ENCODE assay signal across 13 cellular contexts in the genomic region with DNA sequence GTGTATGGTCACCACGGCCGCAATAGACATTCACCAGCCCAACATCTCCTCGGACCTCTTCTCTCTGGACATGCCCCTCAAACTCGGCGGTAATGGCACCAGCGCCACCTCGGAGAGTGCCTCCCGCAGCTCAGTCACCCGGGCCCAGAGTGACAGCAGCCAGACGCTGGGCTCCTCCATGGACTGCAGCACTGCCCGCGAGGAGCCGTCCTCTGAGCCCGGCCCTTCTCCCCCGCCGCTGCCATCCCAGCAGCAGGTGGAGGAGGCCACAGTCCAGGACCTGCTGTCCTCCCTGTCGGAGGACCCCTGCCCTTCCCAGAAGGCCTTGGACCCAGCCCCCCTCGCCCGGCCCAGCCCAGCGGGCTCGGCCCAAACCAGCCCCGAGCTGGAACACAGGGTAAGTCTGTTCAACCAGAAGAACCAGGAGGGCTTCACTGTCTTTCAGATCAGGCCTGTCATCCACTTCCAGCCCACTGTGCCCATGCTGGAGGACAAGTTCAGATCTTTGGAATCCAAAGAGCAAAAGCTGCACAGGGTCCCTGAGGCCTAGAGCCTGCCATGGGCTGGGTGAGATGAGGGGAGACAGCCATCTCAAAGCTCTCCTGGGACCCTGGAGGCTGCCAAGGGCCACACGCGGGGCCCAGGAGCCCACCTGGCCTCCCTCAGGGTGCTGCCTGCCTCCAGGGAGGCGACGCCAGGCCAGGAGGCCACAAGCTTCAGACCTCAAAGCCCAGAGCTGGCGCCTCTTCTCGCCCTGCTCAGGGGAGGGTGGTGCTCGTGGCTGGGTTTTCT.
"Had no signal": no experiment of that assay in that cellular context is flagged by ENCODE, and none has a peak within 500 bp of the region (broad histone marks: within the 10 kb centered on the region; RNA-seq: fewer than 3 reads in every experiment).

No MANE protein-coding gene starts in this region.

- H3K27ac ChIP-seq: brain microvascular endothelial cell, colonic mucosa, pancreas, spleen, tibial artery, uterus had no signal

- FAIRE-seq: frontal cortex, pancreas had no signal

- H3K4me1 ChIP-seq: colonic mucosa, pancreas, spleen, uterus had no signal

- DNase-seq: activated CD4-positive, alpha-beta T cell treated with anti-CD3 and anti-CD28 coated beads, Interleukin-2, amount 50 U/mL, for 4 hours; activated naive CD4-positive, alpha-beta T cell treated with anti-CD3 and anti-CD28 coated beads, Interleukin-2, amount 50 U/mL, for 16 hours; activated T-cell treated with anti-CD3 and anti-CD28 coated beads for 4 hours; brain microvascular endothelial cell; central memory CD4-positive, alpha-beta T cell; colonic mucosa; left ventricle myocardium superior; spleen; stimulated activated naive CD4-positive, alpha-beta T cell had no signal

- ATAC-seq: left ventricle myocardium superior, pancreas had no signal

- H3K36me3 ChIP-seq: brain microvascular endothelial cell, colonic mucosa, pancreas, uterus had no signal

- H3K4me3 ChIP-seq: colonic mucosa, pancreas, spleen, tibial artery, uterus had no signal

- H3K27me3 ChIP-seq: brain microvascular endothelial cell, colonic mucosa, pancreas, spleen, tibial artery, uterus had no signal

- H3K9me3 ChIP-seq: colonic mucosa, pancreas, spleen, tibial artery, uterus had no signal
